Comparison of ENCODE assay signal across 21 cellular contexts in genomic region chr9:133687856-133688761, GRCh38. TPM values are rescaled to one million over a fixed set of nuclear protein-coding genes. Genes with fewer than 3 reads are reported as not detected.
DNase-seq lines count a peak whose midpoint lies in the region; ATAC-seq and TF ChIP-seq lines count a peak whose summit lies in the region.
"Had no signal": no experiment of that assay in that cellular context is flagged by ENCODE, and none has a peak within 500 bp of the region (broad histone marks: within the 10 kb centered on the region; RNA-seq: fewer than 3 reads in every experiment).

No MANE protein-coding gene starts in this region.

- DNase-seq in NCI-H82 (lab: John Stamatoyannopoulos, UW) (peak; percentile 38), NCI-H82 treated with DMSO at 0.1 percent for 48 hours (lab: John Stamatoyannopoulos, UW; ENCODE audit: unreplicated experiment) (no peak), NCI-H524 treated with DMSO at 0.1 percent for 48 hours (lab: John Stamatoyannopoulos, UW) (peak; percentile 40), right cardiac atrium (peak; percentile 13 to 58 (median 57)), trophoblast cell (no peak), hepatocyte (ENCODE audit: low spot score) (no peak)
- DNase-seq in CD8-positive, alpha-beta T cell, result no peak
- DNase-seq: COR-L47, DMS53, MV-4-11, NCI-H1417 treated with DMSO at 0.1 percent for 48 hours, NCI-H2029, NCI-H510A treated with DMSO at 0.1 percent for 48 hours, RPMI8226 had no signal

- H2AFZ ChIP-seq in trophoblast cell (ENCODE audit: insufficient read depth, low read length, poor library complexity) (no peak overlapping the region), hepatocyte (no peak overlapping the region)

- no peak overlapping the region for H2BK120ac ChIP-seq in trophoblast cell (ENCODE audit: insufficient read depth, low read length, poor library complexity)

- no peak overlapping the region for H3K4me2 ChIP-seq in trophoblast cell (ENCODE audit: low read length)
- H3K4me2 ChIP-seq in hepatocyte, result no peak overlapping the region

- intact Hi-C loops in right cardiac atrium (cut with DNase I), result no loop called here
- intact Hi-C loops in CD8-positive, alpha-beta T cell (cut with DNase I, micrococcal nuclease), result no loop called here

- peaks cover 1% of the 10 kb centered on the region for H3K79me2 ChIP-seq in trophoblast cell (ENCODE audit: control insufficient read depth, insufficient read depth, low read length, poor library complexity)
- H3K79me2 ChIP-seq in hepatocyte, result no peaks in the 10 kb centered on the region

- H3K4me1 Mint-ChIP-seq in CD8-positive, alpha-beta T cell (ENCODE audit: low read depth), result peaks cover 30% of the 10 kb centered on the region

- H3K27me3 ChIP-seq in right cardiac atrium (ENCODE audit: control insufficient read depth, insufficient read depth), result no peaks in the 10 kb centered on the region
- H3K27me3 ChIP-seq in trophoblast cell (ENCODE audit: insufficient read depth, low read length), result no peaks in the 10 kb centered on the region
- no peaks in the 10 kb centered on the region for H3K27me3 ChIP-seq in hepatocyte
- H3K27me3 ChIP-seq in CD8-positive, alpha-beta T cell (ENCODE audit: insufficient read depth, low read length), result no peaks in the 10 kb centered on the region
- H3K27me3 ChIP-seq: BLaER1 had no signal

- H4K20me1 ChIP-seq in hepatocyte (ENCODE audit: insufficient read depth, poor library complexity, severe bottlenecking), result no peaks in the 10 kb centered on the region
- H4K20me1 ChIP-seq: BLaER1 had no signal

- H2AK5ac ChIP-seq in trophoblast cell (ENCODE audit: low read length), result peak overlapping the region; percentile 4

- H2BK5ac ChIP-seq in trophoblast cell (ENCODE audit: low read depth, low read length, poor library complexity), result no peak overlapping the region

- no peak for ATAC-seq in right cardiac atrium
- ATAC-seq in GM18870 (IDR thresholded peaks at IDR 0.05; ENCODE audit: unreplicated experiment), result no peak
- no peak for ATAC-seq in CD8-positive, alpha-beta T cell
- ATAC-seq: GM12878, HCT116 had no signal

- CTCF ChIA-PET in CD8-positive, alpha-beta T cell (lab: Charles Lee), result interaction anchor here (1.7 kb wide), 1 partner anchor 29 kb away, joined by 5 read pairs; no protein-coding TSS in a partner anchor

- H4K12ac ChIP-seq in trophoblast cell (ENCODE audit: low read depth, low read length), result no peak overlapping the region

- peaks cover 2% of the 10 kb centered on the region for H3K4me1 ChIP-seq in right cardiac atrium (ENCODE audit: control insufficient read depth, insufficient read depth, low read length)
- H3K4me1 ChIP-seq in trophoblast cell (ENCODE audit: control insufficient read depth in 1 of 2, insufficient read depth in 2 of 2, low read length in 2 of 2), result peaks cover 48 to 56% of the 10 kb centered on the region in 2 experiments
- peaks cover 27% of the 10 kb centered on the region for H3K4me1 ChIP-seq in hepatocyte (ENCODE audit: insufficient read depth)
- H3K4me1 ChIP-seq in CD8-positive, alpha-beta T cell (ENCODE audit: insufficient read depth, low read length), result peaks cover 18% of the 10 kb centered on the region

- 93% methylated on average over 34 of the region's 34 CpGs for WGBS in right cardiac atrium
- no CpG with 5 or more reads among the region's 34 CpGs for WGBS in trophoblast cell (ENCODE audit: extremely low coverage, insufficient coverage, insufficient read length)
- 93% methylated on average over 21 of the region's 34 CpGs for WGBS in hepatocyte (ENCODE audit: low lambda C conversion rate, missing lambda C conversion rate)

- H3K27ac ChIP-seq in right cardiac atrium (ENCODE audit: low read length), result no peak overlapping the region
- no peak overlapping the region for H3K27ac ChIP-seq in trophoblast cell (ENCODE audit: low read depth, low read length)
- H3K27ac ChIP-seq in hepatocyte, result no peak overlapping the region
- no peak overlapping the region for H3K27ac ChIP-seq in CD8-positive, alpha-beta T cell (ENCODE audit: low read depth, low read length)
- H3K27ac ChIP-seq: 22Rv1, HL-60 had no signal

- H3K36me3 ChIP-seq in trophoblast cell (ENCODE audit: control insufficient read depth in 1 of 2, insufficient read depth in 2 of 2, low read length in 2 of 2) (no peaks in the 10 kb centered on the region), hepatocyte (replicated peaks; ENCODE audit: insufficient read depth, low read depth) (no peaks in the 10 kb centered on the region)
- no peaks in the 10 kb centered on the region for H3K36me3 ChIP-seq in CD8-positive, alpha-beta T cell (ENCODE audit: insufficient read depth, low read length)

- H3K9me2 ChIP-seq in hepatocyte (replicated peaks; ENCODE audit: insufficient read depth), result no peaks in the 10 kb centered on the region

- H3K27ac Mint-ChIP-seq in CD8-positive, alpha-beta T cell, result no peak overlapping the region

- H3K23ac ChIP-seq in trophoblast cell (ENCODE audit: low read length), result no peak overlapping the region

- H3K79me1 ChIP-seq in trophoblast cell (ENCODE audit: low read length), result peaks cover 49% of the 10 kb centered on the region

- TF ChIP-seq CTCF in hepatocyte (IDR thresholded peaks at IDR 0.05; ENCODE audit: poor library complexity), result no peak
- no peak for TF ChIP-seq CTCF in CD8-positive, alpha-beta T cell (IDR thresholded peaks at IDR 0.05)

- H3K14ac ChIP-seq in trophoblast cell (ENCODE audit: low read length), result peak overlapping the region; percentile 19

- peak overlapping the region; percentile 52 for H4K91ac ChIP-seq in trophoblast cell (ENCODE audit: low read depth, low read length)

- no peak overlapping the region for H4K8ac ChIP-seq in trophoblast cell (ENCODE audit: low read depth, low read length)

- H3K9me3 Mint-ChIP-seq in CD8-positive, alpha-beta T cell, result no peaks in the 10 kb centered on the region

- H3K36me3 Mint-ChIP-seq in CD8-positive, alpha-beta T cell, result peaks cover 12% of the 10 kb centered on the region

- H3K27me3 Mint-ChIP-seq in CD8-positive, alpha-beta T cell (ENCODE audit: low read depth), result no peaks in the 10 kb centered on the region

- no peak overlapping the region for H3K4me3 Mint-ChIP-seq in CD8-positive, alpha-beta T cell

- no peak overlapping the region for H3K18ac ChIP-seq in trophoblast cell (ENCODE audit: low read length)

- POLR2A ChIA-PET in CD8-positive, alpha-beta T cell (lab: Charles Lee), result no interaction called here

- H3K9ac ChIP-seq in trophoblast cell (ENCODE audit: low read length), result no peak overlapping the region
- H3K9ac ChIP-seq: BLaER1 had no signal

- peak overlapping the region; percentile 76 for H2BK12ac ChIP-seq in trophoblast cell (ENCODE audit: low read length)

- no peaks in the 10 kb centered on the region for H3K9me3 ChIP-seq in right cardiac atrium (ENCODE audit: control insufficient read depth, low read length)
- H3K9me3 ChIP-seq in trophoblast cell (ENCODE audit: insufficient read depth, low read depth, low read length), result peaks cover 2% of the 10 kb centered on the region
- no peaks in the 10 kb centered on the region for H3K9me3 ChIP-seq in hepatocyte (ENCODE audit: low read depth)
- no peaks in the 10 kb centered on the region for H3K9me3 ChIP-seq in CD8-positive, alpha-beta T cell (ENCODE audit: low read length)
- H3K9me3 ChIP-seq: BLaER1 had no signal

- H3K4me3 ChIP-seq in right cardiac atrium (ENCODE audit: low read length) (no peak overlapping the region), trophoblast cell (ENCODE audit: low read depth, low read length) (no peak overlapping the region), hepatocyte (no peak overlapping the region)
- no peak overlapping the region for H3K4me3 ChIP-seq in CD8-positive, alpha-beta T cell (ENCODE audit: low read depth, low read length)
- H3K4me3 ChIP-seq: BLaER1, GM12878 had no signal

- no peak overlapping the region for H3K4ac ChIP-seq in trophoblast cell (ENCODE audit: low read depth, low read length)

RNA-seq across cellular contexts. Expression of gene SARDH, which starts 50.0 kb away (rescaled TPM):
- 1 to 10 TPM; 2.5 to 3.2 (median 2.8) TPM for total RNA-seq in right cardiac atrium
- polyA plus RNA-seq in right cardiac atrium, result 1.7 TPM
- polyA plus RNA-seq in trophoblast cell (2013), result 0.88 and 0.90 TPM in 2 replicates
- 6.7 and 9.8 TPM in 2 replicates for total RNA-seq in hepatocyte
- polyA plus RNA-seq in hepatocyte, result 7.5 and 8.1 TPM in 2 replicates
- 10 to 100 TPM; 10.2 to 11.4 TPM for total RNA-seq in CD8-positive, alpha-beta T cell

RNA-seq across cellular contexts. Expression of gene DBH, which starts 51.9 kb away (rescaled TPM):
- total RNA-seq in right cardiac atrium (under 1 TPM in 2 of 4 donors, not detected in 2; 0.09 to 0.14 TPM), hepatocyte (not detected in 2 replicates)
- polyA plus RNA-seq in right cardiac atrium (0.05 TPM), hepatocyte (0.32 and 0.44 TPM in 2 replicates)
- 0.01 and 0.03 TPM in 2 replicates for polyA plus RNA-seq in trophoblast cell (2013)
- total RNA-seq in CD8-positive, alpha-beta T cell, result under 1 TPM; 0.39 to 0.46 TPM
- total RNA-seq: GM12878, OCI-LY7 had no signal
- polyA plus RNA-seq: GM12878 had no signal

Comparison
In these comparisons a context has a peak if more than half of its experiments do, and no peak if none do; other contexts are left out.
1. DNase-seq: peak in NCI-H82 (single experiment), NCI-H524 treated with DMSO at 0.1 percent for 48 hours (single experiment) and right cardiac atrium (3 of 3); none in NCI-H82 treated with DMSO at 0.1 percent for 48 hours (single experiment), trophoblast cell (0 of 2), hepatocyte (single experiment) and CD8-positive, alpha-beta T cell (0 of 7).